Comparison of ENCODE assay signal across 1 cellular context in genomic region chr3:122102191-122102935, GRCh38.
TF ChIP-seq lines count a peak whose summit lies in the region.

No MANE protein-coding gene starts in this region.

TF ChIP-seq in GM23338, 12 proteins besides CTCF, POLR2A, EP300 and RAD21 (continued from another document):
- TF ChIP-seq, protein P1, sequence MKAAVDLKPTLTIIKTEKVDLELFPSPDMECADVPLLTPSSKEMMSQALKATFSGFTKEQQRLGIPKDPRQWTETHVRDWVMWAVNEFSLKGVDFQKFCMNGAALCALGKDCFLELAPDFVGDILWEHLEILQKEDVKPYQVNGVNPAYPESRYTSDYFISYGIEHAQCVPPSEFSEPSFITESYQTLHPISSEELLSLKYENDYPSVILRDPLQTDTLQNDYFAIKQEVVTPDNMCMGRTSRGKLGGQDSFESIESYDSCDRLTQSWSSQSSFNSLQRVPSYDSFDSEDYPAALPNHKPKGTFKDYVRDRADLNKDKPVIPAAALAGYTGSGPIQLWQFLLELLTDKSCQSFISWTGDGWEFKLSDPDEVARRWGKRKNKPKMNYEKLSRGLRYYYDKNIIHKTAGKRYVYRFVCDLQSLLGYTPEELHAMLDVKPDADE (IDR thresholded peaks at IDR 0.05): no peak
- TF ChIP-seq CREB1 (CRISPR knock-in tag; IDR thresholded peaks at IDR 0.05; ENCODE audit: low read depth) (no peak), ZNF114 (CRISPR knock-in tag; IDR thresholded peaks at IDR 0.05) (no peak), STAT1 (IDR thresholded peaks at IDR 0.05; ENCODE audit: unreplicated experiment) (no peak), EZH2phosphoT487 (IDR thresholded peaks at IDR 0.05; ENCODE audit: unreplicated experiment) (no peak)
TF ChIP-seq in GM23338: peak in this region for 0.
